ENCODE assay signal across 21 cellular contexts in the genomic region with DNA sequence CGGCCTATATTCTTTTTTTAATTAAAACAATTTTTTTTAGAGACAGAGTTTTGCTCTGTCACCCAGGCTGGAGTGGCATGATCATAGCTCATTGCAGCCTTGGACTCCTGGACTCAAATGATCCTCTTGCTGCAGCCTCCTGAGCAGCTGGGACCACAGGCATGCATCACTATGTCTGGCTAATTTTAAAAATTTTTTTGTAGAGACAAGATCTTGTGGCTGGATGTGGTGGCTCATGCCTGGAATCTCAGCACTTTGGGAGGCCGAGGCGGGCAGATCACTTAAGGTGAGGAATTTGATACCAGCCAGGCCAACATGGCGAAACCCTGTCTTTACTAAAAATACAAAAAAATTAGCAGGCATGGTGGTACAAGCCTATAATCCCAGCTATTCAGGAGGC.
"Had no signal": no experiment of that assay in that cellular context is flagged by ENCODE, and none has a peak within 500 bp of the region (broad histone marks: within the 10 kb centered on the region; RNA-seq: fewer than 3 reads in every experiment).

No MANE protein-coding gene starts in this region.

- DNase-seq: IMR-90, Karpas-422, KG1, MM.1S, NCI-H1092 treated with DMSO at 0.1 percent for 48 hours, NCI-H1436, NCI-H187, NCI-H2029, NCI-H2081 treated with DMSO at 0.1 percent for 48 hours, NCI-H2171, NCI-H226, NCI-H446, NCI-H510A, NCI-H524 treated with DMSO at 0.1 percent for 48 hours, NCI-H69, NCI-H774, PC-3, SHP77 had no signal

- ATAC-seq: Panc1, PC-3, SK-N-SH treated with all-trans-retinoic acid at 6 μM for 48 hours had no signal

- H3K27ac ChIP-seq: RWPE1 had no signal
